In the genomic region with DNA sequence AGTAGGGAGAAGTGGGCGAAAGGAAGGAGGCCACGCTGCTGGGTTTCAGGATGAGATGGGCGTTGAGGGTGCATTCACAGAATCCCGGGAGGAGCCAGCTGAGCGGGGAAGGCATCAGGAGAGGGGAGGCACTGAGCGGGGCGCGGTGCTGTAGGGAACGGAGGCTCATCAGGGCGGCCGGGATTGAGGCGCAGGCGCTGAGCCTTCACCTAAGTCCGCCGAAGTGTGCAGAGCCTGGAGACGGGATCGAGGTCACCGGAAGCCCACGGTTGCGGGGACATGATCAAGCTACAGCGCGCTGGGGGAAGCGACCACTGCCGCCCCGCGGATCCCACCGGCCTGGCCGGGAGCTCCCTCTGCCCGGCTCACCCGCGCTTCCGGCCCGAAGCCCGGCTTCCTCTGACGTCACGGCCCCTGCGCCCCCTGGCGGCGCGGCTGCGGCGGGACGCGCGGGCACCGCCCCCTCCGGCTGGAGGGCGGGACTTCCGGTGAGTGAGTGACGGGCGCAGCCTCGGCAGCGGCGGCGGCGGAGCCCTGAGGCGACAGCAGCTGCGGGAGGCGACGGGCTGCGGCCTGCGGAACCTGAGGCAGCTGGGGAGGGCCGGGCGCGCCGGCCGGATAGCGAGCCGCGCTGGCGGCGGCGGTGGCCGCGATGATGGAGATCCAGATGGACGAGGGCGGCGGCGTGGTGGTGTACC, we compare ENCODE assay signal across 8 cellular contexts. TPM values are rescaled to one million over a fixed set of nuclear protein-coding genes. Genes with fewer than 3 reads are reported as not detected.
A peak's percentile ranks its signal among the peaks of the same experiment; 100 is the strongest.
DNase-seq lines count a peak whose midpoint lies in the region; ATAC-seq and TF ChIP-seq lines count a peak whose summit lies in the region.

A gene with protein sequence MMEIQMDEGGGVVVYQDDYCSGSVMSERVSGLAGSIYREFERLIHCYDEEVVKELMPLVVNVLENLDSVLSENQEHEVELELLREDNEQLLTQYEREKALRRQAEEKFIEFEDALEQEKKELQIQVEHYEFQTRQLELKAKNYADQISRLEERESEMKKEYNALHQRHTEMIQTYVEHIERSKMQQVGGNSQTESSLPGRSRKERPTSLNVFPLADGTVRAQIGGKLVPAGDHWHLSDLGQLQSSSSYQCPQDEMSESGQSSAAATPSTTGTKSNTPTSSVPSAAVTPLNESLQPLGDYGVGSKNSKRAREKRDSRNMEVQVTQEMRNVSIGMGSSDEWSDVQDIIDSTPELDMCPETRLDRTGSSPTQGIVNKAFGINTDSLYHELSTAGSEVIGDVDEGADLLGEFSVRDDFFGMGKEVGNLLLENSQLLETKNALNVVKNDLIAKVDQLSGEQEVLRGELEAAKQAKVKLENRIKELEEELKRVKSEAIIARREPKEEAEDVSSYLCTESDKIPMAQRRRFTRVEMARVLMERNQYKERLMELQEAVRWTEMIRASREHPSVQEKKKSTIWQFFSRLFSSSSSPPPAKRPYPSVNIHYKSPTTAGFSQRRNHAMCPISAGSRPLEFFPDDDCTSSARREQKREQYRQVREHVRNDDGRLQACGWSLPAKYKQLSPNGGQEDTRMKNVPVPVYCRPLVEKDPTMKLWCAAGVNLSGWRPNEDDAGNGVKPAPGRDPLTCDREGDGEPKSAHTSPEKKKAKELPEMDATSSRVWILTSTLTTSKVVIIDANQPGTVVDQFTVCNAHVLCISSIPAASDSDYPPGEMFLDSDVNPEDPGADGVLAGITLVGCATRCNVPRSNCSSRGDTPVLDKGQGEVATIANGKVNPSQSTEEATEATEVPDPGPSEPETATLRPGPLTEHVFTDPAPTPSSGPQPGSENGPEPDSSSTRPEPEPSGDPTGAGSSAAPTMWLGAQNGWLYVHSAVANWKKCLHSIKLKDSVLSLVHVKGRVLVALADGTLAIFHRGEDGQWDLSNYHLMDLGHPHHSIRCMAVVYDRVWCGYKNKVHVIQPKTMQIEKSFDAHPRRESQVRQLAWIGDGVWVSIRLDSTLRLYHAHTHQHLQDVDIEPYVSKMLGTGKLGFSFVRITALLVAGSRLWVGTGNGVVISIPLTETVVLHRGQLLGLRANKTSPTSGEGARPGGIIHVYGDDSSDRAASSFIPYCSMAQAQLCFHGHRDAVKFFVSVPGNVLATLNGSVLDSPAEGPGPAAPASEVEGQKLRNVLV (N-terminal part only) (plus strand): TSS at position 508 of the 698 bp plus-strand sequence. CDS start 145 bp downstream, at position 653.

- no peaks in the 10 kb centered on the region for H3K27me3 Mint-ChIP-seq in chondrocyte (ENCODE audit: low read depth)

- H3K9me3 Mint-ChIP-seq in chondrocyte (ENCODE audit: low read depth) = no peaks in the 10 kb centered on the region

- peak; percentile 95 for TF ChIP-seq CTCF in chondrocyte (IDR thresholded peaks at IDR 0.05)

- H3K4me1 Mint-ChIP-seq in chondrocyte (ENCODE audit: low read depth) = peaks cover 45% of the 10 kb centered on the region

- peaks cover 4% of the 10 kb centered on the region for H3K36me3 Mint-ChIP-seq in chondrocyte (ENCODE audit: low read depth)

- ATAC-seq in GM19035 (IDR thresholded peaks at IDR 0.05; ENCODE audit: unreplicated experiment) = peak; percentile 89
- peak; percentile 73 for ATAC-seq in HG03342 (IDR thresholded peaks at IDR 0.05; ENCODE audit: unreplicated experiment)

- peak within 1 kb of the TSS; percentile 100 for H3K27ac Mint-ChIP-seq in chondrocyte (ENCODE audit: unreplicated experiment)

- DNase-seq in AML-193 (lab: John Stamatoyannopoulos, UW) (peak; percentile 68 to 72), NCI-H345 treated with DMSO at 0.1 percent for 48 hours (lab: John Stamatoyannopoulos, UW; ENCODE audit: unreplicated experiment) (peak; percentile 83), chondrocyte (ENCODE audit: low spot score) (peak; percentile 95), kidney tubule cell (ENCODE audit: low spot score) (peak; percentile 93)
- peak; percentile 94 for DNase-seq in activated CD4-positive, alpha-beta T cell treated with anti-CD3 and anti-CD28 coated beads for 1 hour
- DNase-seq in stimulated activated CD4-positive, alpha-beta T cell treated with anti-CD3 and anti-CD28 coated beads, Interleukin-1b, Interleukin-23, amount 100 ng/mL, for 1 hour (ENCODE audit: low read depth in 2 of 2) = peak; percentile 87 to 97

- peak within 1 kb of the TSS; percentile 96 for H3K4me3 Mint-ChIP-seq in chondrocyte (ENCODE audit: unreplicated experiment)

RNA-seq across cellular contexts. Expression of the gene that starts here (rescaled TPM):
- total RNA-seq in chondrocyte = 53.8 to 66.0 TPM (median 56.4 TPM) in 3 replicates

Comparison
In these comparisons a context has a peak if more than half of its experiments do, and no peak if none do; other contexts are left out.
1. Peak in every context shown above with its lines: DNase-seq and ATAC-seq.